In the genomic region with DNA sequence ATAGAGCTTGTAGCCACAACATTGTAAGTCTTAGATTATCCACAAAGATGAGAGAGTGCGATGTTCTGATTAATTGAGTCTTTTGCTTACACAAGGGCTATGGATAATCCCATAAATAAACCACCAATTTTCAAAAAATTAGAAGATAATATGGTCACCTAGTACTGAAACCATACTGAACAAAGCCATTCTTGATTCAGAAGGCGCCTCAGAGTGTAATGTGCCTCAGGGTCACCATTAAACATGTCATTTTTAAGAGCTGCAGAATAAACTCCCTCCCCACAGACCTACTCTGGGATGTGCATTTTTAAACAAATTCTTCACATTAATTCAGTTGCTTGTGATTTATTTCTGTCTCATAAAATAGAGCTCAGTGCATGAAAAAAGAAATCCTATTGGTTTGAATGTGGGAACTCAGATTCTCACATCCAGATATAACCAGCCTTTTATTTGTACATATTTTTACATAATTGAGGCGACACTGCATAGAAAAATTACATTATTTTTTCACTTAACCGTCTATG, we compare ENCODE assay signal across 17 cellular contexts.
DNase-seq lines count a peak whose midpoint lies in the region; ATAC-seq and TF ChIP-seq lines count a peak whose summit lies in the region.
"Had no signal": no experiment of that assay in that cellular context is flagged by ENCODE, and none has a peak within 500 bp of the region (broad histone marks: within the 10 kb centered on the region; RNA-seq: fewer than 3 reads in every experiment).

No MANE protein-coding gene starts in this region.

- ATAC-seq in HG03025 (IDR thresholded peaks at IDR 0.05; ENCODE audit: low FRiP score, unreplicated experiment), result no peak
- no peak for ATAC-seq in activated naive CD8-positive, alpha-beta T cell treated with anti-CD3 and anti-CD28 coated beads, Interleukin-2, amount 50 U/mL, for 24 hours
- ATAC-seq in HG02852 (IDR thresholded peaks at IDR 0.05; ENCODE audit: unreplicated experiment), result no peak

- H3K4me1 Mint-ChIP-seq in activated naive CD8-positive, alpha-beta T cell treated with anti-CD3 and anti-CD28 coated beads, Interleukin-2, amount 50 U/mL, for 24 hours, result no peaks in the 10 kb centered on the region
- H3K4me1 Mint-ChIP-seq: CD4-positive, alpha-beta memory T cell had no signal

- H3K4me3 ChIP-seq in PC-9 (no peak overlapping the region), fibroblast of villous mesenchyme (ENCODE audit: low read depth, low read length) (no peak overlapping the region), tibial artery (peak overlapping the region in 1 of 2 donors; percentile 7)

- no peaks in the 10 kb centered on the region for H3K79me2 ChIP-seq in PC-9 (ENCODE audit: low read depth)

- H3K27ac Mint-ChIP-seq in activated naive CD8-positive, alpha-beta T cell treated with anti-CD3 and anti-CD28 coated beads, Interleukin-2, amount 50 U/mL, for 24 hours, result no peak overlapping the region
- H3K27ac Mint-ChIP-seq: CD4-positive, alpha-beta memory T cell; H9; HFFc6 had no signal

- no peak overlapping the region for H3K4me3 Mint-ChIP-seq in activated naive CD8-positive, alpha-beta T cell treated with anti-CD3 and anti-CD28 coated beads, Interleukin-2, amount 50 U/mL, for 24 hours
- H3K4me3 Mint-ChIP-seq: CD4-positive, alpha-beta memory T cell; H9; HFFc6 had no signal

- TF ChIP-seq CTCF in PC-9 (conservative IDR thresholded peaks at IDR 0.05) (no peak), fibroblast of villous mesenchyme (IDR thresholded peaks at IDR 0.05; ENCODE audit: insufficient read depth, low read depth, low read length) (no peak), tibial artery (IDR thresholded peaks at IDR 0.05) (no peak), GM10248 (IDR thresholded peaks at IDR 0.05; ENCODE audit: control extremely low read depth, extremely low read depth, low read depth, missing control alignments) (no peak)

- H3K27ac ChIP-seq in PC-9, result no peak overlapping the region
- H3K27ac ChIP-seq in tibial artery, result peak overlapping the region; percentile 27 to 63
- H3K27ac ChIP-seq: C4-2B had no signal

- 0 out of 2 replicates have a peak overlapping the region, but pooled peaks have one; percentile 49 for H2AFZ ChIP-seq in PC-9

- CTCF ChIA-PET in HEK293T (lab: Yijun Ruan, JAX), result interaction anchor here (0.6 to 2.2 kb wide), 3 partner anchors 10 to 231 kb away, joined by 4 to 8 read pairs (median 4); no protein-coding TSS in a partner anchor
- CTCF ChIA-PET in PC-9 (lab: Charles Lee), result no interaction called here
- CTCF ChIA-PET in GM10248 (lab: Yijun Ruan, JAX), result interaction anchor here (0.8 to 1.2 kb wide), 2 partner anchors 11 to 14 kb away, joined by 3 read pairs; no protein-coding TSS in a partner anchor

- H3K36me3 ChIP-seq in PC-9 (ENCODE audit: low read depth) (no peaks in the 10 kb centered on the region), tibial artery (no peaks in the 10 kb centered on the region)
- H3K36me3 ChIP-seq: BE2C had no signal

- H3K36me3 Mint-ChIP-seq in activated naive CD8-positive, alpha-beta T cell treated with anti-CD3 and anti-CD28 coated beads, Interleukin-2, amount 50 U/mL, for 24 hours (ENCODE audit: low read depth), result no peaks in the 10 kb centered on the region
- H3K36me3 Mint-ChIP-seq: CD4-positive, alpha-beta memory T cell had no signal

- no peaks in the 10 kb centered on the region for H3K27me3 ChIP-seq in PC-9 (ENCODE audit: insufficient read depth, low read depth)
- no peaks in the 10 kb centered on the region for H3K27me3 ChIP-seq in tibial artery

- H3K9me2 ChIP-seq in PC-9 (ENCODE audit: insufficient read depth), result no peaks in the 10 kb centered on the region; the same call in 1 of the 2 replicates

- no TSS peak for BruUV-seq in PC-9 (replicated peaks; lab: Mats Ljungman, UMichigan)

- peaks cover 6% of the 10 kb centered on the region for H3K27me3 Mint-ChIP-seq in activated naive CD8-positive, alpha-beta T cell treated with anti-CD3 and anti-CD28 coated beads, Interleukin-2, amount 50 U/mL, for 24 hours

- H3K9me3 ChIP-seq in PC-9 (ENCODE audit: insufficient read depth, low read depth) (no peaks in the 10 kb centered on the region), tibial artery (no peaks in the 10 kb centered on the region)
- H3K9me3 ChIP-seq: BE2C had no signal

- no peaks in the 10 kb centered on the region for H4K20me1 ChIP-seq in PC-9 (ENCODE audit: insufficient read depth)

- H3F3A ChIP-seq in PC-9 (ENCODE audit: insufficient read depth, low read depth), result no peaks in the 10 kb centered on the region

- DNase-seq in HEK293T (ENCODE audit: extremely low spot score) (no peak), PC-9 (no peak), fibroblast of villous mesenchyme (ENCODE audit: low read depth) (peak; percentile 15), tibial artery (no peak), GM10248 (ENCODE audit: extremely low spot score) (no peak)
- no peak for DNase-seq in activated naive CD8-positive, alpha-beta T cell treated with anti-CD3 and anti-CD28 coated beads, Interleukin-2, amount 50 U/mL, for 24 hours
- DNase-seq: BE2C; CD4-positive, alpha-beta memory T cell; COR-L47; DMS153; DMS79 treated with DMSO at 0.1 percent for 48 hours; GOT3; H9; HFFc6 had no signal

- intact Hi-C loops in PC-9 (cut with micrococcal nuclease; ENCODE audit: unreplicated experiment), result no loop called here
- intact Hi-C loops in tibial artery (cut with DNase I; ENCODE audit: low total_unique reads), result no loop called here

- no peak overlapping the region for H3K4me2 ChIP-seq in PC-9

- H3K9me3 Mint-ChIP-seq in activated naive CD8-positive, alpha-beta T cell treated with anti-CD3 and anti-CD28 coated beads, Interleukin-2, amount 50 U/mL, for 24 hours, result no peaks in the 10 kb centered on the region
- H3K9me3 Mint-ChIP-seq: CD4-positive, alpha-beta memory T cell; HFFc6 had no signal

- POLR2A ChIA-PET in HEK293T (lab: Yijun Ruan, JAX) (interaction anchor here (1.3 kb wide), 1 partner anchor 200 kb away, joined by 5 read pairs; no protein-coding TSS in a partner anchor), PC-9 (lab: Charles Lee; ENCODE audit: unreplicated experiment) (no interaction called here), GM10248 (lab: Yijun Ruan, JAX) (no interaction called here)

- H3K4me1 ChIP-seq in PC-9 (replicated peaks; ENCODE audit: insufficient read depth) (peaks cover 6% of the 10 kb centered on the region; the same call in 1 of the 2 replicates), tibial artery (peaks cover 0 to 26% (median 0%) of the 10 kb centered on the region in 4 donors)
- H3K4me1 ChIP-seq: BE2C had no signal

TF ChIP-seq in HEK293T, 16 proteins besides CTCF, POLR2A, EP300 and RAD21:
- TF ChIP-seq, protein P1, sequence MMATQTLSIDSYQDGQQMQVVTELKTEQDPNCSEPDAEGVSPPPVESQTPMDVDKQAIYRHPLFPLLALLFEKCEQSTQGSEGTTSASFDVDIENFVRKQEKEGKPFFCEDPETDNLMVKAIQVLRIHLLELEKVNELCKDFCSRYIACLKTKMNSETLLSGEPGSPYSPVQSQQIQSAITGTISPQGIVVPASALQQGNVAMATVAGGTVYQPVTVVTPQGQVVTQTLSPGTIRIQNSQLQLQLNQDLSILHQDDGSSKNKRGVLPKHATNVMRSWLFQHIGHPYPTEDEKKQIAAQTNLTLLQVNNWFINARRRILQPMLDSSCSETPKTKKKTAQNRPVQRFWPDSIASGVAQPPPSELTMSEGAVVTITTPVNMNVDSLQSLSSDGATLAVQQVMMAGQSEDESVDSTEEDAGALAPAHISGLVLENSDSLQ (IDR thresholded peaks at IDR 0.05), result peak; percentile 52
- TF ChIP-seq L3MBTL2 (conservative IDR thresholded peaks at IDR 0.05), result no peak
